ENCODE assay signal across 17 cellular contexts in the genomic region with DNA sequence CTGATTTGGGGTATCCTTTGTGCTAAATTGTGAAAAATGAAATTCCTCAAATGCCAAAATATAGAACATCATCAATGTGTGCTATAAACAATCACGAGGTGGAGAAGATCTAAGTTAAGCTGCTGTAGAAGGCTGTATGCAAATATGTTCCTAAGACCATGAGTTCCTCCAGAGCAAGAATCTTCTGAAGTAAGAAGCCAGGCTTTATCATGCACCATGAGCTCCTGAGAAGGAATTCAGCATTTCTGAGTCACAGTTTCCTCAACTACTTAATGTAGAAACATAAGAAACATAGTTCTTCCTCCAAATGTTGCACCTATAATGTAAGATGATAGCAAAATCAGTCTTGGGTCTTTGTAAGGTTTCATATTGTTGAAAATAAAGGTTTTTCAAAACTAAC.
"Had no signal": no experiment of that assay in that cellular context is flagged by ENCODE, and none has a peak within 500 bp of the region (broad histone marks: within the 10 kb centered on the region; RNA-seq: fewer than 3 reads in every experiment).

No MANE protein-coding gene starts in this region.

- DNase-seq: activated CD4-positive, alpha-beta T cell treated with anti-CD3 and anti-CD28 coated beads for 1 hour; activated CD4-positive, alpha-beta T cell treated with anti-CD3 and anti-CD28 coated beads, Interleukin-2, amount 50 U/mL, for 48 hours; activated CD8-positive, alpha-beta memory T cell treated with anti-CD3 and anti-CD28 coated beads, Interleukin-2, amount 10 ng/mL, durations not matched to agents 7 days and 5 days; activated effector memory CD4-positive, alpha-beta T cell treated with anti-CD3 and anti-CD28 coated beads, Interleukin-2, amount 50 U/mL, for 16 hours; activated T-cell treated with anti-CD3 and anti-CD28 coated beads, Interleukin-2, amount 50 U/mL, for 24 hours; colonic mucosa; effector CD4-positive, alpha-beta T cell; hippocampal formation; left colon; naive thymus-derived CD4-positive, alpha-beta T cell; posterior cingulate gyrus; thyroid gland had no signal

- H3K9me3 ChIP-seq: colonic mucosa, neutrophil, right atrium auricular region, thyroid gland had no signal

- ATAC-seq: activated CD8-positive, alpha-beta memory T cell treated with anti-CD3 and anti-CD28 coated beads, Interleukin-2, amount 10 ng/mL, durations not matched to agents 7 days and 5 days; activated naive CD4-positive, alpha-beta T cell treated with anti-CD3 and anti-CD28 coated beads, Interleukin-2, amount 50 U/mL, for 72 hours; left colon; naive thymus-derived CD4-positive, alpha-beta T cell had no signal

- H3K36me3 ChIP-seq: cardiac muscle cell, colonic mucosa, neutrophil, right atrium auricular region, thyroid gland had no signal

- H3K27ac ChIP-seq: cardiac muscle cell, colonic mucosa, neutrophil, right atrium auricular region, thyroid gland had no signal

- H3K4me3 ChIP-seq: cardiac muscle cell, colonic mucosa, right atrium auricular region, smooth muscle cell, thyroid gland had no signal

- H3K27me3 ChIP-seq: cardiac muscle cell, colonic mucosa, neutrophil, right atrium auricular region, thyroid gland had no signal

- H3K4me1 ChIP-seq: colonic mucosa, right atrium auricular region, thyroid gland had no signal
